ENCODE assay signal across 16 cellular contexts in the genomic region with DNA sequence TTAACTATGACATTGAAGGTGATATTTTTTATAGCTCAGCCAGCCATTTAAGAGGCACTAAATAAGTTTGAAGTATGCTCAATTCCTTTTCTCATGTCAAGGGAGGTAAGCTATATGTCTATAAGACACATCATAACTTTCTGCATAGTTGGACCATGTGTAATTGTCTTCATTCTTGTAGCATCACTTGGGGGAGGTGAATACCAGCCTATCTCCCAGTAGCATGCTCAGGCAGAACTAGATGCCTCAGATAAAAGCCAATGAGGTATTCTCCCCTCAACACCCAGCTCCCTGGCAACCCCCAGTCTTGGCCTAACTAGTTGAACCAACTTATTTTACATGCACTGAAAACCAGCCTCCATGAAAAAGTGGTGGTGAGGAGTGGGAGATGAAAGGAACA.
"Had no signal": no experiment of that assay in that cellular context is flagged by ENCODE, and none has a peak within 500 bp of the region (broad histone marks: within the 10 kb centered on the region; RNA-seq: fewer than 3 reads in every experiment).

No MANE protein-coding gene starts in this region.

- ATAC-seq: activated CD4-positive, alpha-beta T cell treated with anti-CD3 and anti-CD28 coated beads for 36 hours; lower lobe of right lung; natural killer cell treated with Interleukin-12 subunit alpha and Interleukin-12 subunit beta and Interleukin-15 and Interleukin-18, amount 100 ng/mL, for 72 hours; pancreas; right lobe of liver; stimulated activated naive B cell treated with anti-CD40 and anti-IgM and Interleukin-4, amounts not matched to agents 10 μg/mL and 1 μg/mL and 100 μg/mL, for 72 hours; T-cell; WTC11 had no signal

- H3K36me3 ChIP-seq: adrenal gland, esophagus muscularis mucosa, lower lobe of right lung, neutrophil, pancreas, right lobe of liver, thoracic aorta had no signal

- H3K27me3 ChIP-seq: adrenal gland, esophagus muscularis mucosa, neutrophil, pancreas, right lobe of liver had no signal

- DNase-seq: activated CD4-positive, alpha-beta T cell treated with anti-CD3 and anti-CD28 coated beads for 36 hours; activated CD4-positive, alpha-beta T cell treated with anti-CD3 and anti-CD28 coated beads, Interleukin-2, amount 50 U/mL, for 48 hours; activated gamma-delta T cell; adrenal gland; central memory CD4-positive, alpha-beta T cell; cortex of kidney; lower lobe of right lung; pancreas; right lobe of liver; stimulated activated naive B cell treated with anti-CD40 and anti-IgM and Interleukin-4, amounts not matched to agents 10 μg/mL and 1 μg/mL and 100 μg/mL, for 72 hours; T-cell had no signal

- H3K4me3 ChIP-seq: adrenal gland, esophagus muscularis mucosa, lower lobe of right lung, pancreas, right lobe of liver, thoracic aorta had no signal

- H3K27ac ChIP-seq: adrenal gland, esophagus muscularis mucosa, lower lobe of right lung, neutrophil, pancreas, right lobe of liver, thoracic aorta had no signal

- H3K9me3 ChIP-seq: adrenal gland, esophagus muscularis mucosa, lower lobe of right lung, neutrophil, pancreas, right lobe of liver, thoracic aorta had no signal

- H3K4me1 ChIP-seq: adrenal gland, esophagus muscularis mucosa, lower lobe of right lung, pancreas, right lobe of liver had no signal
